12 cellular contexts compared by ENCODE assay signal in the genomic region with DNA sequence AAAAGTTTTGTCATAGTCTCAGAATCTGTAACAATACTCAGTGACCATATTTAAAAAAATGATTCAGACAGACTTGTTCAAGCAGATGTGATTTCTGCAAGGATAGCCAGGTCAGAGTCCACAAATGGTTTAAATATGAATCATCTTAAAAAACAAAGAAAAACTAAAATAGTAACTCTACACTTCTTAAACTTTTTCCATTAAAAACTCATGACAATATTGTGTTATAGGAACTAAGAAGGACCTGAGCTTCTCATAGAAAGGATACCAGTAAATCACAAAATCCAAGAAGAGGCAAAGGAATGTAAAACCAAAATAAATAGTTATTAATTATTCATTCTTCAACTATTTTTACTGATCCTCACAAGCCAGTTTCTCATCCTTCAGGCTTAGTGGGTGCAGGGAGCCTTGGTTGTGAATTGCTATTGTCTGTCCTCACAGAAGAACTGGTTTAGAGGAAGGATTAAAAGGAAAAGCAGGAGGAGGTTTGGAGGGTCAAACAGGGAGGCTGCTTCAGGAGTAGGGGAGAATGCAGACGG.
A peak's percentile ranks its signal among the peaks of the same experiment; 100 is the strongest.
DNase-seq lines count a peak whose midpoint lies in the region; ATAC-seq, FAIRE-seq and TF ChIP-seq lines count a peak whose summit lies in the region.
"Had no signal": no experiment of that assay in that cellular context is flagged by ENCODE, and none has a peak within 500 bp of the region (broad histone marks: within the 10 kb centered on the region; RNA-seq: fewer than 3 reads in every experiment).

No MANE protein-coding gene starts in this region.

- no peak overlapping the region for H3K4me3 ChIP-seq in ACC112 (ENCODE audit: low read depth, low read length)
- H3K4me3 ChIP-seq in brain microvascular endothelial cell (ENCODE audit: low read depth, low read length), result no peak overlapping the region
- H3K4me3 ChIP-seq in keratinocyte (ENCODE audit: control insufficient read depth in 2 of 3, extremely low read depth in 1 of 3, insufficient read depth in 2 of 3, low read depth in 1 of 3, low read length in 3 of 3), result peak overlapping the region in 1 of 3 experiments; percentile 34

- no peaks in the 10 kb centered on the region for H3K9me1 ChIP-seq in keratinocyte (ENCODE audit: control insufficient read depth, extremely low read depth, insufficient read depth, low read length)

- H3K9ac ChIP-seq in keratinocyte (ENCODE audit: control insufficient read depth, extremely low read depth, insufficient read depth, low read length), result peak overlapping the region; percentile 30

- H3K27ac ChIP-seq in ACC112 (ENCODE audit: low read depth, low read length) (peak overlapping the region; percentile 75), brain microvascular endothelial cell (peak overlapping the region; percentile 81), keratinocyte (ENCODE audit: control insufficient read depth, insufficient read depth, low read length) (peak overlapping the region; percentile 29)

- H3K36me3 ChIP-seq in ACC112 (ENCODE audit: insufficient read depth, low read length) (no peaks in the 10 kb centered on the region), brain microvascular endothelial cell (replicated peaks) (no peaks in the 10 kb centered on the region), keratinocyte (ENCODE audit: control insufficient read depth in 2 of 2, extremely low read depth in 1 of 2, insufficient read depth in 2 of 2, low read length in 2 of 2) (no peaks in the 10 kb centered on the region)

- H4K20me1 ChIP-seq in keratinocyte (ENCODE audit: control insufficient read depth, extremely low read depth, insufficient read depth, low read length), result no peaks in the 10 kb centered on the region

- H3K4me1 ChIP-seq in ACC112 (ENCODE audit: control insufficient read depth, insufficient read depth, low read length, unreplicated experiment) (peaks cover 29% of the 10 kb centered on the region), keratinocyte (ENCODE audit: control insufficient read depth, extremely low read depth, insufficient read depth, low read length) (peaks cover 23% of the 10 kb centered on the region)

- peak; percentile 87 for FAIRE-seq in keratinocyte (lab: Jason Lieb, UNC)

- dilution Hi-C loops in keratinocyte (cut with MboI; ENCODE audit: extremely low pct_ligation_motif_present, low sequenced_read_pairs), result no loop called here

- H2AFZ ChIP-seq in ACC112 (ENCODE audit: low read length, unreplicated experiment) (peak overlapping the region; percentile 46), keratinocyte (ENCODE audit: control insufficient read depth, low read length) (peak overlapping the region; percentile 12)

- no peaks in the 10 kb centered on the region for H3K9me3 ChIP-seq in keratinocyte (ENCODE audit: control insufficient read depth, low read depth, low read length)

- DNase-seq in HPDE6-E6E7 (ENCODE audit: extremely low spot score) (peak; percentile 54), brain microvascular endothelial cell (peak; percentile 76), keratinocyte (ENCODE audit: low read depth, low spot score) (peak; percentile 44), AG08396 (ENCODE audit: low spot score) (no peak), AML-193 (lab: John Stamatoyannopoulos, UW) (no peak), NCI-H1417 (lab: John Stamatoyannopoulos, UW) (no peak)
- DNase-seq: activated naive CD4-positive, alpha-beta T cell; foreskin melanocyte; NCI-H1436 had no signal

- TF ChIP-seq CTCF in brain microvascular endothelial cell (IDR thresholded peaks at IDR 0.05; ENCODE audit: low read depth, low read length, missing control alignments), result no peak
- no peak for TF ChIP-seq CTCF in keratinocyte (optimal IDR thresholded peaks at IDR 0.05 in 1 of 3, IDR thresholded peaks at IDR 0.05 in 1 of 3, conservative IDR thresholded peaks at IDR 0.05 in 1 of 3; ENCODE audit: extremely low read depth in 1 of 3, insufficient read depth in 2 of 3, low read length in 3 of 3)

- ATAC-seq in HG03457 (IDR thresholded peaks at IDR 0.05; ENCODE audit: unreplicated experiment), result no peak
- ATAC-seq: activated CD4-positive, CD25-positive, alpha-beta regulatory T cell treated with anti-CD3 and anti-CD28 coated beads, Interleukin-2, amount 50 U/mL, for 24 hours had no signal

- peak overlapping the region; percentile 69 for H3K4me2 ChIP-seq in keratinocyte (ENCODE audit: control insufficient read depth, extremely low read depth, insufficient read depth, low read depth, low read length)

- H3K79me2 ChIP-seq in ACC112 (ENCODE audit: control insufficient read depth, insufficient read depth, low read length, unreplicated experiment) (no peaks in the 10 kb centered on the region), keratinocyte (ENCODE audit: control insufficient read depth, insufficient read depth, low read length) (no peaks in the 10 kb centered on the region)

- in situ Hi-C loops in brain microvascular endothelial cell (cut with HindIII; ENCODE audit: low pct_ligation_motif_present, low sequenced_read_pairs), result no loop called here

- H3K27me3 ChIP-seq in ACC112 (ENCODE audit: insufficient read depth, low read length) (no peaks in the 10 kb centered on the region), brain microvascular endothelial cell (replicated peaks) (no peaks in the 10 kb centered on the region), keratinocyte (ENCODE audit: control insufficient read depth, extremely low read depth, insufficient read depth, low read length) (no peaks in the 10 kb centered on the region)

Comparison
In these comparisons a context has a peak if more than half of its experiments do, and no peak if none do; other contexts are left out.
1. H3K27ac ChIP-seq: peak in every context shown above with its lines; median percentile 81 in brain microvascular endothelial cell; 75 in ACC112; 29 in keratinocyte.
2. DNase-seq: peak in HPDE6-E6E7 (single experiment), brain microvascular endothelial cell (single experiment) and keratinocyte (single experiment); none in AG08396 (single experiment), AML-193 (0 of 2) and NCI-H1417 (0 of 3).